In the genomic region with DNA sequence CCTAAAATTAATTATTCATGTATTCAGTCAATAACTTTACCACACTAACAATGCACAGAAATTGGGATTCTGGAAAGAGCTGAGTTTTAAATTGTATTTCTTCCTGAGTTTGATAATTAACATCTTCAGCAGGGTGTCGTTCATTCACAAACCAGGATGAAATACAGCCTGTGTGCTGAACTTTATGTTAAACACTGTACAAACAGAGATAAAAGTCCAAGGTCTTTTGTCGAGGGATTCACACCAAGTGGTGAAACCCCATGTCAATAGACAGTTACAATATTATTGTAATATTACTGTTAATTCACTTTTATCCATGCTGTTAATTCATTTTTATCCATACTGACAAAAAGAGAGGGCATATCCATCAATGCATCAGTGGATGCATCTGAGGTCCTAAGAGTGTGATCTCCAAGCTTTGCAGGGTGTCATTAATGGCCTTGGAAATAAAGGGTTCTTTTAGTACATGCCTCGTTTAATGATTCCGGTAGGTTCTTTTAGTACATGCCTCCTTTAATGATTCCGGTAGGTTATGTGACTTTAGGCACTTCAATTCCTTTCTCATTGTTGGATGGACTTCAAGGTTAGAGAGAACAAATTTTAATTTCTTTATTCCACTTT, we compare ENCODE assay signal across 7 cellular contexts.
"Had no signal": no experiment of that assay in that cellular context is flagged by ENCODE, and none has a peak within 500 bp of the region (broad histone marks: within the 10 kb centered on the region; RNA-seq: fewer than 3 reads in every experiment).

No MANE protein-coding gene starts in this region.

- DNase-seq: IMR-90, KBM-7, KG1 had no signal

- ATAC-seq: K562 had no signal

- H3K4me2 ChIP-seq: KMS-11 had no signal

- H3K27ac ChIP-seq: HL-60, KMS-11 had no signal

- H3K9ac ChIP-seq: KMS-11 had no signal

- H3K4me3 ChIP-seq: K562 had no signal

- FAIRE-seq: HTR-8/SVneo, K562 had no signal
